Comparison of ENCODE assay signal across 10 cellular contexts in the genomic region with DNA sequence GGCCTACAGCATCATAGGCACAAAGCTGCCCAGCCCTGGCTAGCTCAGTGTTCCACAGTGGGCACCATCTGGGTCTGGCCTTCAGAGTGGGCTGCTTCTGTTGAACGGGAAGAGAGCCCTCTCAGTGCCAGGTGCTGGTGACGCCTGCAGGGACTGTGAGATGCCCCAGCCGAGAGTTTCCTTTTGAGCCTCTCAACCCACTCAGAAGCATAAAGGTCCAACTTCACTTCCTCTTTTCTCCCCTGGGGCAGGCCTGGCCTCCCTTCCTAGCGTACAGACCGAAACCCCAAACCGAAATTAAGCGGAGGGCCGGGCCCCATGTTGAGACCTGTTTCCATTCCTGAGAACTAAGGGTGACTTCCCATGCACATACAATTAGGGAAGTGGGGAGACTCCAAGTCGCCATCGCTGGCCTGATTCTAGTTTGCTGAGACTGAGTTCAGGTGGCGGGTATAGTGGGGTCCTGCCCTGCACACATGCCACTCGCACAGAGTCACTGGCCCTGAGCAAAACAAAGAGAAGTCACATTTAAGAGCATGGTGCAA. TPM values are rescaled to one million over a fixed set of nuclear protein-coding genes. Genes with fewer than 3 reads are reported as not detected.
DNase-seq lines count a peak whose midpoint lies in the region; ATAC-seq, FAIRE-seq and TF ChIP-seq lines count a peak whose summit lies in the region.
"Had no signal": no experiment of that assay in that cellular context is flagged by ENCODE, and none has a peak within 500 bp of the region (broad histone marks: within the 10 kb centered on the region; RNA-seq: fewer than 3 reads in every experiment).

No MANE protein-coding gene starts in this region.

- no peaks in the 10 kb centered on the region for H3K9me3 Mint-ChIP-seq in IgD-negative memory B cell
- H3K9me3 Mint-ChIP-seq in activated naive CD8-positive, alpha-beta T cell treated with anti-CD3 and anti-CD28 coated beads, Interleukin-2, amount 50 U/mL, for 24 hours = no peaks in the 10 kb centered on the region

- in situ Hi-C loops in ACHN (cut with HindIII; ENCODE audit: low pct_ligation_motif_present, low pct_unique_long_range_greater_than_20kb, low sequenced_read_pairs) = no loop called here

- H3K27ac Mint-ChIP-seq in IgD-negative memory B cell = peak overlapping the region; percentile 97
- H3K27ac Mint-ChIP-seq in activated naive CD8-positive, alpha-beta T cell treated with anti-CD3 and anti-CD28 coated beads, Interleukin-2, amount 50 U/mL, for 24 hours = peak overlapping the region; percentile 92

- peak; percentile 91 for FAIRE-seq in GM12891 (lab: Jason Lieb, UNC)
- FAIRE-seq: bronchial epithelial cell had no signal

- H3K27me3 Mint-ChIP-seq in IgD-negative memory B cell = no peaks in the 10 kb centered on the region
- no peaks in the 10 kb centered on the region for H3K27me3 Mint-ChIP-seq in activated naive CD8-positive, alpha-beta T cell treated with anti-CD3 and anti-CD28 coated beads, Interleukin-2, amount 50 U/mL, for 24 hours

- H3K4me3 Mint-ChIP-seq in IgD-negative memory B cell = peak overlapping the region; percentile 70 to 94 (median 88)
- peak overlapping the region; percentile 63 for H3K4me3 Mint-ChIP-seq in activated naive CD8-positive, alpha-beta T cell treated with anti-CD3 and anti-CD28 coated beads, Interleukin-2, amount 50 U/mL, for 24 hours

- peaks cover 15% of the 10 kb centered on the region for H3K36me3 Mint-ChIP-seq in IgD-negative memory B cell
- H3K36me3 Mint-ChIP-seq in activated naive CD8-positive, alpha-beta T cell treated with anti-CD3 and anti-CD28 coated beads, Interleukin-2, amount 50 U/mL, for 24 hours (ENCODE audit: low read depth) = peaks cover 53% of the 10 kb centered on the region

- peak; percentile 82 for ATAC-seq in GM21423 (IDR thresholded peaks at IDR 0.05; ENCODE audit: unreplicated experiment)
- ATAC-seq in activated naive CD8-positive, alpha-beta T cell treated with anti-CD3 and anti-CD28 coated beads, Interleukin-2, amount 50 U/mL, for 24 hours = peak; percentile 86

- peaks cover 30 to 48% (median 44%) of the 10 kb centered on the region in 3 donors for H3K4me1 Mint-ChIP-seq in IgD-negative memory B cell
- H3K4me1 Mint-ChIP-seq in activated naive CD8-positive, alpha-beta T cell treated with anti-CD3 and anti-CD28 coated beads, Interleukin-2, amount 50 U/mL, for 24 hours = peaks cover 74% of the 10 kb centered on the region

- DNase-seq in GM12891 (ENCODE audit: insufficient read length, low spot score) (peak; percentile 77), ACHN (no peak), mesenteric fat pad (ENCODE audit: low spot score) (no peak), DMS 273 treated with DMSO at 0.1 percent for 48 hours (lab: John Stamatoyannopoulos, UW) (no peak)
- peak; percentile 65 for DNase-seq in activated naive CD8-positive, alpha-beta T cell treated with anti-CD3 and anti-CD28 coated beads, Interleukin-2, amount 50 U/mL, for 24 hours
- peak; percentile 41 to 55 (median 47) for DNase-seq in stimulated activated CD4-positive, alpha-beta T cell treated with anti-CD3 and anti-CD28 coated beads, TNF-alpha, amount 100 ng/mL, for 48 hours (ENCODE audit: low read depth in 3 of 3)

- peak; percentile 44; the same call in 1 of the 2 replicates for TF ChIP-seq POLR2A in GM12891 (IDR thresholded peaks at IDR 0.05; ENCODE audit: low read depth, low read length)

TF ChIP-seq in GM12891, 5 proteins besides CTCF, POLR2A, EP300 and RAD21:
- TF ChIP-seq TAF1 (IDR thresholded peaks at IDR 0.05; ENCODE audit: low read depth, low read length) (no peak), POU2F2 (IDR thresholded peaks at IDR 0.05; ENCODE audit: low read depth, low read length) (peak; percentile 69), PAX5 (IDR thresholded peaks at IDR 0.05; ENCODE audit: insufficient read depth, low read length, severe bottlenecking) (peak; percentile 46), SPI1 (IDR thresholded peaks at IDR 0.05; ENCODE audit: low read depth, low read length) (peak; percentile 99), POLR2AphosphoS5 (IDR thresholded peaks at IDR 0.05; ENCODE audit: low read depth, low read length) (0 out of 2 replicates have a peak, but pooled peaks have one; percentile 43)
TF ChIP-seq in GM12891: peak in this region for 4.

RNA-seq across cellular contexts. Expression of gene RAB8A, which starts 6.9 kb away (rescaled TPM):
- 118 TPM for polyA plus RNA-seq in GM12891 (2012; ENCODE audit: low read depth, missing spikeins)
- polyA plus RNA-seq in IgD-negative memory B cell = 132 TPM
- 51.4 TPM for total RNA-seq in mesenteric fat pad

RNA-seq across cellular contexts. Expression of gene HSH2D, which starts 24.9 kb away (rescaled TPM):
- 75.2 TPM for polyA plus RNA-seq in GM12891 (2012; ENCODE audit: low read depth, missing spikeins)
- polyA plus RNA-seq in IgD-negative memory B cell = 122 TPM
- 1.2 TPM for total RNA-seq in mesenteric fat pad
- total RNA-seq: pulmonary artery endothelial cell had no signal

RNA-seq across cellular contexts. Expression of gene TPM4, which starts 42.3 kb away (rescaled TPM):
- 247 TPM for polyA plus RNA-seq in GM12891 (2012; ENCODE audit: low read depth, missing spikeins)
- polyA plus RNA-seq in IgD-negative memory B cell = 88.1 TPM
- 385 TPM for total RNA-seq in mesenteric fat pad

RNA-seq across cellular contexts. Expression of gene CIB3, which starts 54.8 kb away (rescaled TPM):
- not detected for polyA plus RNA-seq in GM12891 (2012; ENCODE audit: low read depth, missing spikeins)
- polyA plus RNA-seq in IgD-negative memory B cell = not detected
- not detected for total RNA-seq in mesenteric fat pad
- total RNA-seq: bronchial epithelial cell, pulmonary artery endothelial cell had no signal

Comparison
In these comparisons a context has a peak if more than half of its experiments do, and no peak if none do; other contexts are left out.
1. DNase-seq: peak in GM12891 (single experiment), activated naive CD8-positive, alpha-beta T cell treated with anti-CD3 and anti-CD28 coated beads, Interleukin-2, amount 50 U/mL, for 24 hours (single experiment) and stimulated activated CD4-positive, alpha-beta T cell treated with anti-CD3 and anti-CD28 coated beads, TNF-alpha, amount 100 ng/mL, for 48 hours (3 of 3); none in ACHN (single experiment), mesenteric fat pad (single experiment) and DMS 273 treated with DMSO at 0.1 percent for 48 hours (single experiment).